Comparison of ENCODE assay signal across 12 cellular contexts in genomic region chr12:25775968-25776367, GRCh38.
A peak's percentile ranks its signal among the peaks of the same experiment; 100 is the strongest.
DNase-seq lines count a peak whose midpoint lies in the region; TF ChIP-seq lines count a peak whose summit lies in the region.
"Had no signal": no experiment of that assay in that cellular context is flagged by ENCODE, and none has a peak within 500 bp of the region (broad histone marks: within the 10 kb centered on the region; RNA-seq: fewer than 3 reads in every experiment).

No MANE protein-coding gene starts in this region.

- WGBS in mesodermal cell (ENCODE audit: insufficient coverage in 2 of 2), 2 experiments: 59% methylated on average over 3 of the region's 4 CpGs; no CpG with 5 or more reads in 1 of the 2 experiments

- no peaks in the 10 kb centered on the region for H3K9me3 Mint-ChIP-seq in activated naive CD8-positive, alpha-beta T cell treated with anti-CD3 and anti-CD28 coated beads for 36 hours
- H3K9me3 Mint-ChIP-seq: dendritic cell treated with granulocyte-macrophage colony-stimulating factor and Interleukin-4, amounts not matched to agents 40 ng/mL and 50 ng/mL, for 4 days had no signal

- peak overlapping the region; percentile 65 for H3K27ac ChIP-seq in mesodermal cell (ENCODE audit: low read depth, low read length, severe bottlenecking)
- H3K27ac ChIP-seq: heart right ventricle had no signal

- H3K4me1 Mint-ChIP-seq in activated naive CD8-positive, alpha-beta T cell treated with anti-CD3 and anti-CD28 coated beads for 36 hours: no peaks in the 10 kb centered on the region
- H3K4me1 Mint-ChIP-seq: CD4-positive, CD25-positive, alpha-beta regulatory T cell had no signal

- H3K27ac Mint-ChIP-seq in activated naive CD8-positive, alpha-beta T cell treated with anti-CD3 and anti-CD28 coated beads for 36 hours: no peak overlapping the region
- H3K27ac Mint-ChIP-seq: CD4-positive, CD25-positive, alpha-beta regulatory T cell; dendritic cell treated with granulocyte-macrophage colony-stimulating factor and Interleukin-4, amounts not matched to agents 40 ng/mL and 50 ng/mL, for 4 days; progenitor cell of endocrine pancreas had no signal

- DNase-seq in ELF-1 (ENCODE audit: low read depth, low spot score) (peak; percentile 77), NCI-H524 (lab: John Stamatoyannopoulos, UW) (peak; percentile 16 to 25), choroid plexus epithelial cell (ENCODE audit: low read depth) (peak; percentile 36), NCI-H345 treated with DMSO at 0.1 percent for 48 hours (lab: John Stamatoyannopoulos, UW; ENCODE audit: unreplicated experiment) (no peak)
- no peak for DNase-seq in activated T-cell treated with anti-CD3 and anti-CD28 coated beads, Interleukin-2, amount 50 U/mL, for 1 hour
- DNase-seq in stimulated activated CD4-positive, alpha-beta T cell treated with anti-CD3 and anti-CD28 coated beads, Interleukin-2, amount 100 ng/mL, for 24 hours: no peak
- DNase-seq in activated naive CD8-positive, alpha-beta T cell treated with anti-CD3 and anti-CD28 coated beads for 36 hours: no peak
- DNase-seq: CD4-positive, CD25-positive, alpha-beta regulatory T cell; heart right ventricle had no signal

- no peak for TF ChIP-seq CTCF in choroid plexus epithelial cell (conservative IDR thresholded peaks at IDR 0.05; ENCODE audit: low read depth, low read length)

- no peaks in the 10 kb centered on the region for H3K9me3 ChIP-seq in mesodermal cell (ENCODE audit: control insufficient read depth, low read length)
- H3K9me3 ChIP-seq: heart right ventricle had no signal

- H3K4me3 ChIP-seq in choroid plexus epithelial cell (ENCODE audit: low read depth, low read length): no peak overlapping the region
- H3K4me3 ChIP-seq in mesodermal cell (ENCODE audit: extremely low read depth, insufficient read depth, low read length, poor library complexity, severe bottlenecking): no peak overlapping the region
- H3K4me3 ChIP-seq: heart right ventricle had no signal

- H3K4me1 ChIP-seq in mesodermal cell (ENCODE audit: control insufficient read depth, insufficient read depth, low read length, poor library complexity, severe bottlenecking): peaks cover 4% of the 10 kb centered on the region

- H3K36me3 ChIP-seq in mesodermal cell (ENCODE audit: control insufficient read depth, insufficient read depth, low read length): no peaks in the 10 kb centered on the region
- H3K36me3 ChIP-seq: heart right ventricle had no signal

- no peaks in the 10 kb centered on the region for H3K27me3 Mint-ChIP-seq in activated naive CD8-positive, alpha-beta T cell treated with anti-CD3 and anti-CD28 coated beads for 36 hours
- H3K27me3 Mint-ChIP-seq: CD4-positive, CD25-positive, alpha-beta regulatory T cell; dendritic cell treated with granulocyte-macrophage colony-stimulating factor and Interleukin-4, amounts not matched to agents 40 ng/mL and 50 ng/mL, for 4 days; progenitor cell of endocrine pancreas had no signal

- H3K4me3 Mint-ChIP-seq in activated naive CD8-positive, alpha-beta T cell treated with anti-CD3 and anti-CD28 coated beads for 36 hours: no peak overlapping the region
- H3K4me3 Mint-ChIP-seq: CD4-positive, CD25-positive, alpha-beta regulatory T cell; dendritic cell treated with granulocyte-macrophage colony-stimulating factor and Interleukin-4, amounts not matched to agents 40 ng/mL and 50 ng/mL, for 4 days had no signal

- H3K36me3 Mint-ChIP-seq in activated naive CD8-positive, alpha-beta T cell treated with anti-CD3 and anti-CD28 coated beads for 36 hours: no peaks in the 10 kb centered on the region
- H3K36me3 Mint-ChIP-seq: CD4-positive, CD25-positive, alpha-beta regulatory T cell had no signal

Comparison
In these comparisons a context has a peak if more than half of its experiments do, and no peak if none do; other contexts are left out.
1. DNase-seq: peak in ELF-1 (single experiment), NCI-H524 (2 of 2) and choroid plexus epithelial cell (single experiment); none in activated T-cell treated with anti-CD3 and anti-CD28 coated beads, Interleukin-2, amount 50 U/mL, for 1 hour (single experiment), stimulated activated CD4-positive, alpha-beta T cell treated with anti-CD3 and anti-CD28 coated beads, Interleukin-2, amount 100 ng/mL, for 24 hours (0 of 2), activated naive CD8-positive, alpha-beta T cell treated with anti-CD3 and anti-CD28 coated beads for 36 hours (single experiment) and NCI-H345 treated with DMSO at 0.1 percent for 48 hours (single experiment).